In genomic region chr1:227940791-227941241, GRCh38 we compare ENCODE assay signal across 20 cellular contexts. TPM values are rescaled to one million over a fixed set of nuclear protein-coding genes. Genes with fewer than 3 reads are reported as not detected.
DNase-seq lines count a peak whose midpoint lies in the region; ATAC-seq, FAIRE-seq and TF ChIP-seq lines count a peak whose summit lies in the region.
"Had no signal": no experiment of that assay in that cellular context is flagged by ENCODE, and none has a peak within 500 bp of the region (broad histone marks: within the 10 kb centered on the region; RNA-seq: fewer than 3 reads in every experiment).

No MANE protein-coding gene starts in this region.

- H4K20me1 ChIP-seq in astrocyte (ENCODE audit: insufficient read depth, low read length) = peaks cover 7% of the 10 kb centered on the region

- DNase-seq in activated naive CD4-positive, alpha-beta T cell treated with anti-CD3 and anti-CD28 coated beads for 36 hours = peak; percentile 1
- DNase-seq in activated naive CD4-positive, alpha-beta T cell (lab: John Stamatoyannopoulos, UW) = no peak
- DNase-seq in astrocyte (ENCODE audit: low read depth) (no peak), suprapubic skin (ENCODE audit: low spot score in 2 of 2) (peak; percentile 67 to 79), NCI-H1092 treated with DMSO at 0.1 percent for 48 hours (lab: John Stamatoyannopoulos, UW) (no peak), caudate nucleus (lab: John Stamatoyannopoulos, UW) (no peak), NCI-H187 treated with DMSO at 0.1 percent for 48 hours (lab: John Stamatoyannopoulos, UW) (no peak)
- DNase-seq in natural killer cell treated with Interleukin-12 subunit alpha and Interleukin-12 subunit beta and Interleukin-15 and Interleukin-18, amount 100 ng/mL, for 72 hours (ENCODE audit: low spot score) = peak; percentile 39
- DNase-seq: activated CD4-positive, alpha-beta T cell treated with anti-CD3 and anti-CD28 coated beads, Interleukin-2, amount 50 U/mL, for 1 hour; DND-41; esophagus squamous epithelium; MG63; midbrain; NCI-H2081; NCI-H510A; SK-N-SH; uterus had no signal

- CTCF ChIA-PET in activated naive CD4-positive, alpha-beta T cell treated with anti-CD3 and anti-CD28 coated beads for 36 hours (lab: Charles Lee) = no interaction called here

- H3K4me1 ChIP-seq in astrocyte (ENCODE audit: insufficient read depth, low read length) (peaks cover 3% of the 10 kb centered on the region), suprapubic skin (peaks cover 16% of the 10 kb centered on the region)

- TF ChIP-seq CTCF in astrocyte (IDR thresholded peaks at IDR 0.05; ENCODE audit: insufficient read depth, low read depth, low read length) = no peak
- no peak for TF ChIP-seq CTCF in suprapubic skin (IDR thresholded peaks at IDR 0.05)

- no peak overlapping the region for H3K4me2 ChIP-seq in astrocyte (ENCODE audit: low read length)
- H3K4me2 ChIP-seq: SK-N-SH had no signal

- peaks cover 2% of the 10 kb centered on the region for H3K9me3 Mint-ChIP-seq in activated naive CD4-positive, alpha-beta T cell treated with anti-CD3 and anti-CD28 coated beads for 36 hours
- peaks cover 13% of the 10 kb centered on the region for H3K9me3 Mint-ChIP-seq in astrocyte (ENCODE audit: unreplicated experiment)
- no peaks in the 10 kb centered on the region for H3K9me3 Mint-ChIP-seq in natural killer cell treated with Interleukin-12 subunit alpha and Interleukin-12 subunit beta and Interleukin-15 and Interleukin-18, amount 100 ng/mL, for 72 hours
- H3K9me3 Mint-ChIP-seq: CD8-positive, alpha-beta T cell; stimulated activated effector memory CD8-positive, alpha-beta T cell treated with anti-CD3 and anti-CD28 coated beads, Interleukin-12 subunit alpha, Interleukin-12 subunit beta, amount 100 ng/mL, for 72 hours had no signal

- no peak for FAIRE-seq in astrocyte (lab: Jason Lieb, UNC)
- FAIRE-seq: islet of Langerhans had no signal

- no peaks in the 10 kb centered on the region for H3K79me2 ChIP-seq in astrocyte (ENCODE audit: insufficient read depth, low read length)

- no peaks in the 10 kb centered on the region for H3K36me3 ChIP-seq in astrocyte (ENCODE audit: insufficient read depth, low read length)
- no peaks in the 10 kb centered on the region for H3K36me3 ChIP-seq in suprapubic skin
- H3K36me3 ChIP-seq: uterus had no signal

- H3K27ac Mint-ChIP-seq in activated naive CD4-positive, alpha-beta T cell treated with anti-CD3 and anti-CD28 coated beads for 36 hours = no peak overlapping the region
- peak overlapping the region; percentile 34 for H3K27ac Mint-ChIP-seq in astrocyte (ENCODE audit: unreplicated experiment)
- H3K27ac Mint-ChIP-seq in natural killer cell treated with Interleukin-12 subunit alpha and Interleukin-12 subunit beta and Interleukin-15 and Interleukin-18, amount 100 ng/mL, for 72 hours = no peak overlapping the region
- H3K27ac Mint-ChIP-seq: CD8-positive, alpha-beta T cell; stimulated activated effector memory CD8-positive, alpha-beta T cell treated with anti-CD3 and anti-CD28 coated beads, Interleukin-12 subunit alpha, Interleukin-12 subunit beta, amount 100 ng/mL, for 72 hours had no signal

- H3K4me1 Mint-ChIP-seq in activated naive CD4-positive, alpha-beta T cell treated with anti-CD3 and anti-CD28 coated beads for 36 hours (ENCODE audit: low read depth) = no peaks in the 10 kb centered on the region
- peaks cover under 1% of the 10 kb centered on the region for H3K4me1 Mint-ChIP-seq in astrocyte (ENCODE audit: low read depth, unreplicated experiment)
- peaks cover under 1 to 8% of the 10 kb centered on the region in 2 donors for H3K4me1 Mint-ChIP-seq in natural killer cell treated with Interleukin-12 subunit alpha and Interleukin-12 subunit beta and Interleukin-15 and Interleukin-18, amount 100 ng/mL, for 72 hours (ENCODE audit: low read depth in 2 of 2)

- H3K4me3 Mint-ChIP-seq in activated naive CD4-positive, alpha-beta T cell treated with anti-CD3 and anti-CD28 coated beads for 36 hours = no peak overlapping the region
- no peak overlapping the region for H3K4me3 Mint-ChIP-seq in astrocyte (ENCODE audit: unreplicated experiment)
- no peak overlapping the region for H3K4me3 Mint-ChIP-seq in natural killer cell treated with Interleukin-12 subunit alpha and Interleukin-12 subunit beta and Interleukin-15 and Interleukin-18, amount 100 ng/mL, for 72 hours
- H3K4me3 Mint-ChIP-seq: CD8-positive, alpha-beta T cell; stimulated activated effector memory CD8-positive, alpha-beta T cell treated with anti-CD3 and anti-CD28 coated beads, Interleukin-12 subunit alpha, Interleukin-12 subunit beta, amount 100 ng/mL, for 72 hours had no signal

- no peak for TF ChIP-seq POLR2A in suprapubic skin (IDR thresholded peaks at IDR 0.05)

- intact Hi-C loops in activated naive CD4-positive, alpha-beta T cell treated with anti-CD3 and anti-CD28 coated beads for 36 hours (cut with micrococcal nuclease) = loop anchor here (10.0 kb wide), 1 partner anchor 396 kb away; no protein-coding TSS in a partner anchor

- no peak overlapping the region for H3K27ac ChIP-seq in astrocyte (ENCODE audit: low read depth, low read length)
- no peak overlapping the region for H3K27ac ChIP-seq in suprapubic skin
- no peak overlapping the region for H3K27ac ChIP-seq in caudate nucleus (ENCODE audit: low read depth, low read length)
- H3K27ac ChIP-seq: esophagus squamous epithelium, uterus had no signal

- H3K9me3 ChIP-seq in astrocyte (ENCODE audit: insufficient read depth, low read depth, low read length) = peaks cover 1% of the 10 kb centered on the region
- no peaks in the 10 kb centered on the region for H3K9me3 ChIP-seq in suprapubic skin
- H3K9me3 ChIP-seq: esophagus squamous epithelium, SK-N-SH, uterus had no signal

- 67% methylated on average over 1 of the region's 17 CpGs for WGBS in suprapubic skin

- H2AFZ ChIP-seq in astrocyte (ENCODE audit: low read depth, low read length) = no peak overlapping the region

- H3K4me3 ChIP-seq in astrocyte (ENCODE audit: insufficient read depth, low read depth, low read length) (no peak overlapping the region), suprapubic skin (no peak overlapping the region)
- H3K4me3 ChIP-seq: esophagus squamous epithelium, MG63, uterus had no signal

- no peak for TF ChIP-seq EP300 in suprapubic skin (IDR thresholded peaks at IDR 0.05)

- no peaks in the 10 kb centered on the region for H3K27me3 Mint-ChIP-seq in activated naive CD4-positive, alpha-beta T cell treated with anti-CD3 and anti-CD28 coated beads for 36 hours (ENCODE audit: low read depth)
- H3K27me3 Mint-ChIP-seq in astrocyte (ENCODE audit: low read depth, unreplicated experiment) = peaks cover 9% of the 10 kb centered on the region
- peaks cover 15% of the 10 kb centered on the region in 2 donors for H3K27me3 Mint-ChIP-seq in natural killer cell treated with Interleukin-12 subunit alpha and Interleukin-12 subunit beta and Interleukin-15 and Interleukin-18, amount 100 ng/mL, for 72 hours

- H3K27me3 ChIP-seq in astrocyte (ENCODE audit: insufficient read depth, low read length) = no peaks in the 10 kb centered on the region
- H3K27me3 ChIP-seq in suprapubic skin = no peaks in the 10 kb centered on the region
- H3K27me3 ChIP-seq: esophagus squamous epithelium, MG63, uterus had no signal

- no peaks in the 10 kb centered on the region for H3K36me3 Mint-ChIP-seq in activated naive CD4-positive, alpha-beta T cell treated with anti-CD3 and anti-CD28 coated beads for 36 hours (ENCODE audit: low read depth)
- peaks cover 4% of the 10 kb centered on the region for H3K36me3 Mint-ChIP-seq in astrocyte (ENCODE audit: low read depth, unreplicated experiment)
- no peaks in the 10 kb centered on the region for H3K36me3 Mint-ChIP-seq in natural killer cell treated with Interleukin-12 subunit alpha and Interleukin-12 subunit beta and Interleukin-15 and Interleukin-18, amount 100 ng/mL, for 72 hours
- H3K36me3 Mint-ChIP-seq: CD8-positive, alpha-beta T cell had no signal

- ATAC-seq in natural killer cell treated with Interleukin-12 subunit alpha and Interleukin-12 subunit beta and Interleukin-15 and Interleukin-18, amount 100 ng/mL, for 72 hours = no peak
- ATAC-seq: CD8-positive, alpha-beta T cell; stimulated activated effector memory CD8-positive, alpha-beta T cell treated with anti-CD3 and anti-CD28 coated beads, Interleukin-12 subunit alpha, Interleukin-12 subunit beta, amount 100 ng/mL, for 72 hours had no signal

- no peak overlapping the region for H3K9ac ChIP-seq in astrocyte (ENCODE audit: low read length)
- H3K9ac ChIP-seq: SK-N-SH had no signal

RNA-seq across cellular contexts. Expression of gene WNT9A, which starts 6.9 kb away (rescaled TPM):
- total RNA-seq in activated naive CD4-positive, alpha-beta T cell treated with anti-CD3 and anti-CD28 coated beads for 36 hours = not detected
- total RNA-seq in astrocyte = 2.6 and 4.1 TPM in 2 replicates
- total RNA-seq in natural killer cell treated with Interleukin-12 subunit alpha and Interleukin-12 subunit beta and Interleukin-15 and Interleukin-18, amount 100 ng/mL, for 72 hours = under 1 TPM in 1 of 2 donors, not detected in 1; 0.11 TPM
- total RNA-seq in suprapubic skin = 1 to 10 TPM in 2 of 4 donors, under 1 TPM in 2; 0.85 to 2.6 (median 1.1) TPM
- total RNA-seq: CD8-positive, alpha-beta T cell had no signal

Comparison
In these comparisons a context has a peak if more than half of its experiments do, and no peak if none do; other contexts are left out.
1. DNase-seq: peak in activated naive CD4-positive, alpha-beta T cell treated with anti-CD3 and anti-CD28 coated beads for 36 hours (single experiment), natural killer cell treated with Interleukin-12 subunit alpha and Interleukin-12 subunit beta and Interleukin-15 and Interleukin-18, amount 100 ng/mL, for 72 hours (single experiment) and suprapubic skin (2 of 2); none in activated naive CD4-positive, alpha-beta T cell (0 of 4), astrocyte (single experiment), NCI-H1092 treated with DMSO at 0.1 percent for 48 hours (single experiment), caudate nucleus (0 of 61) and NCI-H187 treated with DMSO at 0.1 percent for 48 hours (single experiment).